31 cellular contexts compared by ENCODE assay signal in the genomic region with DNA sequence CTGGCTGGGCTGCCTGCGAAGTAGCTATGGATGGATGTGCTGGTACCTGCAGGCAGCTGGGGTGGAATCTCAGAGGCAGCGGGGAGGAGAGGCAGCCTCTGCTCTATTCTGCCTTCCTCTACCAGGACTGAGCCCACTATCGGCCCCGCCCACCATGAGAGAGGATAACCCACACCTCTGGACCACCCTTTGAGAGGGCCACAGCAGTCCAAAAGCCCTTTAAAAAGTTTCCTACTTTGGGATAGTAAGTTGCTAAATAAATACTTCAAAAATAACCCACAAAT. TPM values are rescaled to one million over a fixed set of nuclear protein-coding genes. Genes with fewer than 3 reads are reported as not detected.
DNase-seq lines count a peak whose midpoint lies in the region; ATAC-seq, FAIRE-seq and TF ChIP-seq lines count a peak whose summit lies in the region.
"Had no signal": no experiment of that assay in that cellular context is flagged by ENCODE, and none has a peak within 500 bp of the region (broad histone marks: within the 10 kb centered on the region; RNA-seq: fewer than 3 reads in every experiment).

No MANE protein-coding gene starts in this region.

- peaks cover 2% of the 10 kb centered on the region; the same call in 1 of the 2 replicates for H3K79me2 ChIP-seq in SK-N-SH (ENCODE audit: insufficient read depth)

- CTCF ChIA-PET in SK-N-SH (lab: Yijun Ruan, JAX) = no interaction called here

- H3K27ac ChIP-seq in SK-N-SH (ENCODE audit: low read depth in 2 of 2, low read length in 1 of 2) (no peak overlapping the region), kidney (ENCODE audit: low read depth in 2 of 2, low read length in 2 of 2) (no peak overlapping the region)
- H3K27ac ChIP-seq: adrenal gland, SJSA1, uterus had no signal

- H3K4me2 ChIP-seq in SK-N-SH = no peak overlapping the region
- H3K4me2 ChIP-seq: A549 had no signal

- H3K4me1 ChIP-seq in SK-N-SH (ENCODE audit: control insufficient read depth in 1 of 2, insufficient read depth in 2 of 2, low read depth in 1 of 2, low read length in 1 of 2) (peaks cover 0 to 2% of the 10 kb centered on the region in 2 experiments; a peak in 1 of 4 replicates), kidney (ENCODE audit: control insufficient read depth in 1 of 2, insufficient read depth in 1 of 2, low read depth in 1 of 2, low read length in 2 of 2) (peaks cover 9 to 26% of the 10 kb centered on the region in 2 donors)
- H3K4me1 ChIP-seq: adrenal gland, uterus had no signal

- FAIRE-seq in kidney (lab: Jason Lieb, UNC) = no peak
- FAIRE-seq: A549, H54, HTR-8/SVneo, TTC549 had no signal

- peaks cover 96% of the 10 kb centered on the region for H3K36me3 Mint-ChIP-seq in activated T-cell treated with anti-CD3 and anti-CD28 coated beads, Interleukin-2, amount 50 U/mL, for 24 hours (ENCODE audit: low read depth)
- H3K36me3 Mint-ChIP-seq in activated T-helper 1 cell treated with anti-CD3 and anti-CD28 coated beads, Interleukin-12 subunit alpha, Interleukin-12 subunit beta, Interleukin-2, Interleukin-4 antibody, amounts not matched to agents 30 ng/mL and 10 ng/mL and 1 ng/mL, durations not matched to agents 14 hours and 24 hours and 36 hours (ENCODE audit: low read depth) = peaks cover 67% of the 10 kb centered on the region
- H3K36me3 Mint-ChIP-seq in naive B cell (peaks cover 10 to 43% of the 10 kb centered on the region in 2 donors), type B pancreatic cell (peaks cover 50% of the 10 kb centered on the region)

- H3K36me3 ChIP-seq in SK-N-SH (replicated peaks in 1 of 2; ENCODE audit: control insufficient read depth in 1 of 2, insufficient read depth in 2 of 2, low read length in 1 of 2) = peaks cover 52 to 65% of the 10 kb centered on the region in 2 experiments
- peaks cover 33 to 80% of the 10 kb centered on the region in 2 donors for H3K36me3 ChIP-seq in kidney (ENCODE audit: control insufficient read depth in 1 of 2, insufficient read depth in 2 of 2, low read length in 2 of 2)
- H3K36me3 ChIP-seq: uterus had no signal

- no peaks in the 10 kb centered on the region for H3K9me3 Mint-ChIP-seq in activated T-cell treated with anti-CD3 and anti-CD28 coated beads, Interleukin-2, amount 50 U/mL, for 24 hours
- no peaks in the 10 kb centered on the region for H3K9me3 Mint-ChIP-seq in activated T-helper 1 cell treated with anti-CD3 and anti-CD28 coated beads, Interleukin-12 subunit alpha, Interleukin-12 subunit beta, Interleukin-2, Interleukin-4 antibody, amounts not matched to agents 30 ng/mL and 10 ng/mL and 1 ng/mL, durations not matched to agents 14 hours and 24 hours and 36 hours
- no peaks in the 10 kb centered on the region for H3K9me3 Mint-ChIP-seq in naive B cell
- H3K9me3 Mint-ChIP-seq in type B pancreatic cell = no peaks in the 10 kb centered on the region
- H3K9me3 Mint-ChIP-seq: activated CD4-positive, alpha-beta memory T cell treated with anti-CD3 and anti-CD28 coated beads, Interleukin-2, amount 10 ng/mL, durations not matched to agents 7 days and 5 days; brain; nephron progenitor cell had no signal

- peak overlapping the region; percentile 51 for H3K27ac Mint-ChIP-seq in activated T-cell treated with anti-CD3 and anti-CD28 coated beads, Interleukin-2, amount 50 U/mL, for 24 hours
- peak overlapping the region; percentile 7 for H3K27ac Mint-ChIP-seq in activated T-helper 1 cell treated with anti-CD3 and anti-CD28 coated beads, Interleukin-12 subunit alpha, Interleukin-12 subunit beta, Interleukin-2, Interleukin-4 antibody, amounts not matched to agents 30 ng/mL and 10 ng/mL and 1 ng/mL, durations not matched to agents 14 hours and 24 hours and 36 hours
- peak overlapping the region in 5 of 6 donors; percentile 15 to 98 (median 87) for H3K27ac Mint-ChIP-seq in naive B cell
- H3K27ac Mint-ChIP-seq in type B pancreatic cell = peak overlapping the region; percentile 79
- H3K27ac Mint-ChIP-seq: nephron progenitor cell had no signal

- no peaks in the 10 kb centered on the region for H4K20me1 ChIP-seq in SK-N-SH (ENCODE audit: insufficient read depth)

- H3F3A ChIP-seq in SK-N-SH (replicated peaks; ENCODE audit: insufficient read depth) = peaks cover 3% of the 10 kb centered on the region

- H3K9me2 ChIP-seq in SK-N-SH = no peaks in the 10 kb centered on the region

- no peaks in the 10 kb centered on the region for H3K27me3 Mint-ChIP-seq in activated T-cell treated with anti-CD3 and anti-CD28 coated beads, Interleukin-2, amount 50 U/mL, for 24 hours
- H3K27me3 Mint-ChIP-seq in activated T-helper 1 cell treated with anti-CD3 and anti-CD28 coated beads, Interleukin-12 subunit alpha, Interleukin-12 subunit beta, Interleukin-2, Interleukin-4 antibody, amounts not matched to agents 30 ng/mL and 10 ng/mL and 1 ng/mL, durations not matched to agents 14 hours and 24 hours and 36 hours (ENCODE audit: insufficient read depth) = no peaks in the 10 kb centered on the region
- H3K27me3 Mint-ChIP-seq in naive B cell = no peaks in the 10 kb centered on the region
- no peaks in the 10 kb centered on the region for H3K27me3 Mint-ChIP-seq in type B pancreatic cell
- H3K27me3 Mint-ChIP-seq: activated CD4-positive, alpha-beta memory T cell treated with anti-CD3 and anti-CD28 coated beads, Interleukin-2, amount 10 ng/mL, durations not matched to agents 7 days and 5 days; brain had no signal

- TF ChIP-seq RAD21 in SK-N-SH (IDR thresholded peaks at IDR 0.05; ENCODE audit: low read length) = no peak

- no peaks in the 10 kb centered on the region for H3K27me3 ChIP-seq in SK-N-SH (ENCODE audit: insufficient read depth)
- H3K27me3 ChIP-seq: adrenal gland, MG63, right lobe of liver, SJSA1, suprapubic skin, uterus had no signal

- no peak for TF ChIP-seq EP300 in SK-N-SH (IDR thresholded peaks at IDR 0.05; ENCODE audit: borderline replicate concordance in 1 of 2, low read depth in 1 of 2, low read length in 1 of 2)

- H3K9me3 ChIP-seq in SK-N-SH = no peaks in the 10 kb centered on the region
- H3K9me3 ChIP-seq in kidney (ENCODE audit: control insufficient read depth in 1 of 2, low read length in 2 of 2) = no peaks in the 10 kb centered on the region
- H3K9me3 ChIP-seq: A549, adrenal gland, MG63, right lobe of liver, SJSA1, suprapubic skin, uterus had no signal

- H3K9ac ChIP-seq in SK-N-SH (no peak overlapping the region), kidney (ENCODE audit: low read length in 2 of 2) (no peak overlapping the region)

- intact Hi-C loops in activated T-helper 1 cell treated with anti-CD3 and anti-CD28 coated beads, Interleukin-12 subunit alpha, Interleukin-12 subunit beta, Interleukin-2, Interleukin-4 antibody, amounts not matched to agents 30 ng/mL and 10 ng/mL and 1 ng/mL, durations not matched to agents 14 hours and 24 hours and 36 hours (cut with micrococcal nuclease) = no loop called here
- intact Hi-C loops in kidney (cut with DNase I) = no loop called here

- no peak for TF ChIP-seq CTCF in type B pancreatic cell (conservative IDR thresholded peaks at IDR 0.05)
- TF ChIP-seq CTCF in SK-N-SH (IDR thresholded peaks at IDR 0.05) = no peak
- TF ChIP-seq CTCF in kidney (IDR thresholded peaks at IDR 0.05; ENCODE audit: borderline replicate concordance, extremely low read depth, insufficient read depth) = no peak

- no peak for ATAC-seq in naive B cell (ENCODE audit: low read depth in 2 of 2)
- ATAC-seq: A549 had no signal

- DNase-seq in activated T-cell treated with anti-CD3 and anti-CD28 coated beads, Interleukin-2, amount 50 U/mL, for 24 hours = no peak
- DNase-seq in activated T-cell treated with anti-CD3 and anti-CD28 coated beads, Interleukin-2, amount 50 U/mL, for 1 hour = no peak
- no peak for DNase-seq in activated T-helper 1 cell treated with anti-CD3 and anti-CD28 coated beads, Interleukin-12 subunit alpha, Interleukin-12 subunit beta, Interleukin-2, Interleukin-4 antibody, amounts not matched to agents 30 ng/mL and 10 ng/mL and 1 ng/mL, durations not matched to agents 14 hours and 24 hours and 36 hours (ENCODE audit: low spot score)
- DNase-seq in naive B cell (no peak), type B pancreatic cell (ENCODE audit: extremely low spot score, unreplicated experiment) (no peak), DMS114 treated with DMSO at 0.1 percent for 48 hours (lab: John Stamatoyannopoulos, UW; ENCODE audit: unreplicated experiment) (no peak), SK-N-SH (no peak), kidney (no peak)
- DNase-seq: activated CD4-positive, alpha-beta memory T cell treated with anti-CD3 and anti-CD28 coated beads, Interleukin-2, amount 10 ng/mL, durations not matched to agents 7 days and 5 days; activated CD4-positive, CD25-positive, alpha-beta regulatory T cell treated with anti-CD3 and anti-CD28 coated beads, Interleukin-2, amount 50 U/mL, for 72 hours; activated naive CD4-positive, alpha-beta T cell; GF-D8; KBM-7; kidney glomerular epithelial cell; MG63; NCI-H2081 treated with DMSO at 0.1 percent for 48 hours; NCI-H226; nephron progenitor cell; right lobe of liver; stimulated activated CD4-positive, alpha-beta T cell treated with anti-CD3 and anti-CD28 coated beads, Interleukin-2, amount 100 ng/mL, for 48 hours; T-helper 1 cell; uterus had no signal

- no peak overlapping the region for H3K4me3 ChIP-seq in SK-N-SH (ENCODE audit: low read depth in 2 of 2, low read length in 1 of 2)
- H3K4me3 ChIP-seq in kidney (ENCODE audit: low read length in 2 of 2) = no peak overlapping the region
- H3K4me3 ChIP-seq: A549, adrenal gland, lung, MG63, right lobe of liver, SJSA1, suprapubic skin, uterus had no signal

- 100% methylated on average over 1 of the region's 4 CpGs for WGBS in SK-N-SH (ENCODE audit: low lambda C conversion rate)

- H2AFZ ChIP-seq in SK-N-SH (ENCODE audit: low read depth) = no peak overlapping the region

- no peak overlapping the region for H3K4me3 Mint-ChIP-seq in activated T-cell treated with anti-CD3 and anti-CD28 coated beads, Interleukin-2, amount 50 U/mL, for 24 hours
- H3K4me3 Mint-ChIP-seq in activated T-helper 1 cell treated with anti-CD3 and anti-CD28 coated beads, Interleukin-12 subunit alpha, Interleukin-12 subunit beta, Interleukin-2, Interleukin-4 antibody, amounts not matched to agents 30 ng/mL and 10 ng/mL and 1 ng/mL, durations not matched to agents 14 hours and 24 hours and 36 hours = no peak overlapping the region
- H3K4me3 Mint-ChIP-seq in naive B cell = no peak overlapping the region
- no peak overlapping the region for H3K4me3 Mint-ChIP-seq in type B pancreatic cell
- H3K4me3 Mint-ChIP-seq: activated CD4-positive, alpha-beta memory T cell treated with anti-CD3 and anti-CD28 coated beads, Interleukin-2, amount 10 ng/mL, durations not matched to agents 7 days and 5 days; brain; nephron progenitor cell had no signal

- peaks cover 44% of the 10 kb centered on the region for H3K4me1 Mint-ChIP-seq in activated T-cell treated with anti-CD3 and anti-CD28 coated beads, Interleukin-2, amount 50 U/mL, for 24 hours (ENCODE audit: low read depth)
- H3K4me1 Mint-ChIP-seq in activated T-helper 1 cell treated with anti-CD3 and anti-CD28 coated beads, Interleukin-12 subunit alpha, Interleukin-12 subunit beta, Interleukin-2, Interleukin-4 antibody, amounts not matched to agents 30 ng/mL and 10 ng/mL and 1 ng/mL, durations not matched to agents 14 hours and 24 hours and 36 hours (ENCODE audit: low read depth) = peaks cover 15% of the 10 kb centered on the region
- H3K4me1 Mint-ChIP-seq in naive B cell = peaks cover 8 to 35% (median 30%) of the 10 kb centered on the region in 3 donors
- H3K4me1 Mint-ChIP-seq in type B pancreatic cell (ENCODE audit: unreplicated experiment) = peaks cover 16% of the 10 kb centered on the region

- POLR2A ChIA-PET in SK-N-SH (lab: Yijun Ruan, JAX) = no interaction called here

RNA-seq across cellular contexts. Expression of gene EZR, which starts 36.1 kb away (rescaled TPM):
- total RNA-seq in activated T-helper 1 cell treated with anti-CD3 and anti-CD28 coated beads, Interleukin-12 subunit alpha, Interleukin-12 subunit beta, Interleukin-2, Interleukin-4 antibody, amounts not matched to agents 30 ng/mL and 10 ng/mL and 1 ng/mL, durations not matched to agents 14 hours and 24 hours and 36 hours = 205 and 206 TPM in 2 replicates
- polyA plus RNA-seq in naive B cell (ENCODE audit: low read depth in 6 of 6) = 100 to 1,000 TPM; 463 to 555 (median 516) TPM
- 166 and 349 TPM in 2 replicates for total RNA-seq in type B pancreatic cell (ENCODE audit: low replicate concordance)
- 84.3 and 92.0 TPM in 2 replicates for polyA plus RNA-seq in SK-N-SH (2012; rRNA removed)
- polyA plus RNA-seq in SK-N-SH (2012; cell fraction: cytosol; rRNA removed) = 62.4 and 69.7 TPM in 2 replicates
- polyA plus RNA-seq in SK-N-SH (2012; cell fraction: nucleus; rRNA removed) = 75.6 and 84.7 TPM in 2 replicates
- 636 TPM for total RNA-seq in kidney
- 154 TPM for polyA plus RNA-seq in kidney (ENCODE audit: insufficient read depth, low read depth, low replicate concordance)

Comparison
In these comparisons a context has a peak if more than half of its experiments do, and no peak if none do; other contexts are left out.
1. H3K27ac Mint-ChIP-seq: peak in every context shown above with its lines; median percentile 87 in naive B cell; 79 in type B pancreatic cell; 51 in activated T-cell treated with anti-CD3 and anti-CD28 coated beads, Interleukin-2, amount 50 U/mL, for 24 hours; 7 in activated T-helper 1 cell treated with anti-CD3 and anti-CD28 coated beads, Interleukin-12 subunit alpha, Interleukin-12 subunit beta, Interleukin-2, Interleukin-4 antibody, amounts not matched to agents 30 ng/mL and 10 ng/mL and 1 ng/mL, durations not matched to agents 14 hours and 24 hours and 36 hours.